26 cellular contexts compared by ENCODE assay signal in the genomic region with DNA sequence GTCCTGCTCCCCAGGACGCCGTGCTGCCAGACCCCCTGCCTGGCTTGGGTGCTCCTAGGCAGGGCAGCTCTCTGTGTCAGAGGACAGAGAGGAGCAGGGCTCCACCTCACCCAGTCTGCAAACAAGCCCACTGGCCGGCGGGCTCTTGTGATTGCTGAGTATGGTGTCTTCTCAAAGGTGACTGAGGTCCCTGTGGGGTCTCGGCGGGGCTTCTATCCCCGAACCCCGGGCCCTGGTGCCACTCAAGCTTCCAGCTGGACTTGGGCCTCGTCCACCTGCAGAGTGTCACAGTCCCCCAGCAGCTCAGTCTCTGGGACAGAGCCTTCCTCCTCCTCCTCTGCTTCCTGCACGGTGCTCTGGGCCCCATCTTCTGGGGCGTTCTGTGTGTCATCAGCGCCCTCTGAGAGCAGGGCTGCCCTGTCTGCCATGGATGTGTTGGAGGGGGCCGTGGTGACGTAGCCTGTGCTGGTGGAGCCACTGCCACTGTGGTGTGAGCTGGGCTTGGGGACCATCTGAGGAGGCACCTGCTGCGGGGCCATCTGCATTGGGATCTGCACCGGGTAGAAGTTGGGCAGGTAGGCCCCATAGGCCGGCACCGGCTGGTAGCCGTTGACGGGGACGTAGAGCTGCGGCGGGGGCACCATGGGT.
"Had no signal": no experiment of that assay in that cellular context is flagged by ENCODE, and none has a peak within 500 bp of the region (broad histone marks: within the 10 kb centered on the region; RNA-seq: fewer than 3 reads in every experiment).

No MANE protein-coding gene starts in this region.

- H3K9me3 Mint-ChIP-seq: activated CD4-positive, alpha-beta memory T cell treated with anti-CD3 and anti-CD28 coated beads, Interleukin-2, amount 10 ng/mL, durations not matched to agents 7 days and 5 days; activated naive CD8-positive, alpha-beta T cell treated with anti-CD3 and anti-CD28 coated beads, Interleukin-2, amount 10 ng/mL, durations not matched to agents 7 days and 5 days; IgD-negative memory B cell had no signal

- H3K9me3 ChIP-seq: adrenal gland, SJCRH30, SK-N-SH had no signal

- H3K27ac Mint-ChIP-seq: activated CD4-positive, alpha-beta memory T cell treated with anti-CD3 and anti-CD28 coated beads, Interleukin-2, amount 10 ng/mL, durations not matched to agents 7 days and 5 days; activated CD4-positive, alpha-beta T cell treated with anti-CD3 and anti-CD28 coated beads for 36 hours; activated naive CD8-positive, alpha-beta T cell treated with anti-CD3 and anti-CD28 coated beads, Interleukin-2, amount 10 ng/mL, durations not matched to agents 7 days and 5 days; IgD-negative memory B cell had no signal

- H3K4me3 ChIP-seq: adrenal gland, SJCRH30 had no signal

- ATAC-seq: activated CD4-positive, alpha-beta T cell treated with anti-CD3 and anti-CD28 coated beads for 36 hours; Right ventricle myocardium inferior had no signal

- H3K36me3 Mint-ChIP-seq: activated naive CD8-positive, alpha-beta T cell treated with anti-CD3 and anti-CD28 coated beads, Interleukin-2, amount 10 ng/mL, durations not matched to agents 7 days and 5 days; IgD-negative memory B cell had no signal

- H3K27ac ChIP-seq: adrenal gland, KMS-11, SJCRH30, VCaP had no signal

- H3K4me1 Mint-ChIP-seq: activated CD4-positive, alpha-beta T cell treated with anti-CD3 and anti-CD28 coated beads for 36 hours; activated naive CD8-positive, alpha-beta T cell treated with anti-CD3 and anti-CD28 coated beads, Interleukin-2, amount 10 ng/mL, durations not matched to agents 7 days and 5 days had no signal

- H3K4me2 ChIP-seq: KMS-11, SK-N-SH had no signal

- DNase-seq: activated CD4-positive, alpha-beta memory T cell treated with anti-CD3 and anti-CD28 coated beads, Interleukin-2, amount 10 ng/mL, durations not matched to agents 7 days and 5 days; activated CD4-positive, alpha-beta T cell treated with anti-CD3 and anti-CD28 coated beads for 36 hours; activated CD4-positive, alpha-beta T cell treated with anti-CD3 and anti-CD28 coated beads, Interleukin-2, amount 50 U/mL, for 1 hour; activated CD8-positive, alpha-beta memory T cell treated with anti-CD3 and anti-CD28 coated beads, Interleukin-2, amount 50 U/mL, for 48 hours; activated naive CD4-positive, alpha-beta T cell treated with anti-CD3 and anti-CD28 coated beads, Interleukin-2, amount 50 U/mL, for 16 hours; activated naive CD8-positive, alpha-beta T cell treated with anti-CD3 and anti-CD28 coated beads, Interleukin-2, amount 10 ng/mL, durations not matched to agents 7 days and 5 days; activated T-cell treated with anti-CD3 and anti-CD28 coated beads, Interleukin-2, amount 50 U/mL, for 1 hour; anterior cingulate cortex; NCI-H1092; NCI-H1417 treated with DMSO at 0.1 percent for 48 hours; NCI-H1694; NCI-H2029; NCI-H2107; NCI-H2171 treated with DMSO at 0.1 percent for 48 hours; NCI-H345; NCI-H510A; NCI-H526 treated with DMSO at 0.1 percent for 48 hours; NCI-H82; SJCRH30; SK-N-SH; T-helper 1 cell had no signal

- H3K36me3 ChIP-seq: SJCRH30 had no signal

- H3K4me3 Mint-ChIP-seq: activated CD4-positive, alpha-beta memory T cell treated with anti-CD3 and anti-CD28 coated beads, Interleukin-2, amount 10 ng/mL, durations not matched to agents 7 days and 5 days; activated CD4-positive, alpha-beta T cell treated with anti-CD3 and anti-CD28 coated beads for 36 hours; activated naive CD8-positive, alpha-beta T cell treated with anti-CD3 and anti-CD28 coated beads, Interleukin-2, amount 10 ng/mL, durations not matched to agents 7 days and 5 days had no signal

- H3K27me3 ChIP-seq: adrenal gland had no signal

- H3K4me1 ChIP-seq: adrenal gland, SJCRH30 had no signal
